Comparison of ENCODE assay signal across 8 cellular contexts in genomic region chr6:53335224-53335994, GRCh38. TPM values are rescaled to one million over a fixed set of nuclear protein-coding genes. Genes with fewer than 3 reads are reported as not detected.
DNase-seq lines count a peak whose midpoint lies in the region; ATAC-seq and TF ChIP-seq lines count a peak whose summit lies in the region.

No MANE protein-coding gene starts in this region.

- ATAC-seq in GM21737 (IDR thresholded peaks at IDR 0.05; ENCODE audit: unreplicated experiment): peak; percentile 80
- ATAC-seq in activated T-helper 17 cell treated with anti-CD3 and anti-CD28 coated beads, Interleukin-2, amount 50 U/mL, for 72 hours (replicated peaks): peak; percentile 80
- peak; percentile 92 for ATAC-seq in natural killer cell treated with Interleukin-12 subunit alpha and Interleukin-12 subunit beta and Interleukin-15 and Interleukin-18, amount 100 ng/mL, for 72 hours

- no peaks in the 10 kb centered on the region for H3K27me3 Mint-ChIP-seq in activated T-helper 17 cell treated with anti-CD3 and anti-CD28 coated beads, Interleukin-2, amount 50 U/mL, for 72 hours
- no peaks in the 10 kb centered on the region for H3K27me3 Mint-ChIP-seq in natural killer cell treated with Interleukin-12 subunit alpha and Interleukin-12 subunit beta and Interleukin-15 and Interleukin-18, amount 100 ng/mL, for 72 hours

- DNase-seq in NCI-H69 (lab: John Stamatoyannopoulos, UW) (peak; percentile 41), kidney glomerular epithelial cell (lab: John Stamatoyannopoulos, UW) (no peak), NCI-H146 (lab: John Stamatoyannopoulos, UW) (no peak), HPDE6-E6E7 (ENCODE audit: extremely low spot score) (no peak)
- DNase-seq in natural killer cell treated with Interleukin-12 subunit alpha and Interleukin-12 subunit beta and Interleukin-15 and Interleukin-18, amount 100 ng/mL, for 72 hours (ENCODE audit: low spot score): peak; percentile 77

- peak overlapping the region; percentile 95 for H3K4me3 Mint-ChIP-seq in activated T-helper 17 cell treated with anti-CD3 and anti-CD28 coated beads, Interleukin-2, amount 50 U/mL, for 72 hours
- peak overlapping the region; percentile 88 for H3K4me3 Mint-ChIP-seq in natural killer cell treated with Interleukin-12 subunit alpha and Interleukin-12 subunit beta and Interleukin-15 and Interleukin-18, amount 100 ng/mL, for 72 hours

- peak overlapping the region; percentile 99 for H3K27ac Mint-ChIP-seq in activated T-helper 17 cell treated with anti-CD3 and anti-CD28 coated beads, Interleukin-2, amount 50 U/mL, for 72 hours
- peak overlapping the region; percentile 95 to 98 for H3K27ac Mint-ChIP-seq in natural killer cell treated with Interleukin-12 subunit alpha and Interleukin-12 subunit beta and Interleukin-15 and Interleukin-18, amount 100 ng/mL, for 72 hours

- H3K9me3 Mint-ChIP-seq in activated T-helper 17 cell treated with anti-CD3 and anti-CD28 coated beads, Interleukin-2, amount 50 U/mL, for 72 hours: no peaks in the 10 kb centered on the region
- H3K9me3 Mint-ChIP-seq in natural killer cell treated with Interleukin-12 subunit alpha and Interleukin-12 subunit beta and Interleukin-15 and Interleukin-18, amount 100 ng/mL, for 72 hours: no peaks in the 10 kb centered on the region

- H3K4me3 ChIP-seq in GM12875 (ENCODE audit: low read depth, low read length): peak overlapping the region; percentile 13

- H3K36me3 Mint-ChIP-seq in activated T-helper 17 cell treated with anti-CD3 and anti-CD28 coated beads, Interleukin-2, amount 50 U/mL, for 72 hours (ENCODE audit: low read depth): peaks cover 68% of the 10 kb centered on the region
- peaks cover 6% of the 10 kb centered on the region for H3K36me3 Mint-ChIP-seq in natural killer cell treated with Interleukin-12 subunit alpha and Interleukin-12 subunit beta and Interleukin-15 and Interleukin-18, amount 100 ng/mL, for 72 hours

- peaks cover 52% of the 10 kb centered on the region for H3K4me1 Mint-ChIP-seq in activated T-helper 17 cell treated with anti-CD3 and anti-CD28 coated beads, Interleukin-2, amount 50 U/mL, for 72 hours
- H3K4me1 Mint-ChIP-seq in natural killer cell treated with Interleukin-12 subunit alpha and Interleukin-12 subunit beta and Interleukin-15 and Interleukin-18, amount 100 ng/mL, for 72 hours (ENCODE audit: low read depth in 2 of 2): peaks cover 55 to 70% of the 10 kb centered on the region in 2 donors

- TF ChIP-seq CTCF in GM12875 (IDR thresholded peaks at IDR 0.05; ENCODE audit: borderline replicate concordance, insufficient read depth, low read depth, low read length): no peak

RNA-seq across cellular contexts. Expression of gene ELOVL5, which starts 13.3 kb away (rescaled TPM):
- total RNA-seq in activated T-helper 17 cell treated with anti-CD3 and anti-CD28 coated beads, Interleukin-2, amount 50 U/mL, for 72 hours: 100 to 1,000 TPM in 1 of 2 donors, 10 to 100 TPM in 1; 91.9 to 127 TPM
- 100 to 1,000 TPM; 130 to 136 TPM for total RNA-seq in natural killer cell treated with Interleukin-12 subunit alpha and Interleukin-12 subunit beta and Interleukin-15 and Interleukin-18, amount 100 ng/mL, for 72 hours

Comparison
In these comparisons a context has a peak if more than half of its experiments do, and no peak if none do; other contexts are left out.
1. DNase-seq: peak in NCI-H69 (single experiment) and natural killer cell treated with Interleukin-12 subunit alpha and Interleukin-12 subunit beta and Interleukin-15 and Interleukin-18, amount 100 ng/mL, for 72 hours (single experiment); none in kidney glomerular epithelial cell (single experiment), NCI-H146 (single experiment) and HPDE6-E6E7 (single experiment).
2. Peak in every context shown above with its lines, with median percentiles within 50 percentile points of each other: ATAC-seq.